Comparison of ENCODE assay signal across 8 cellular contexts in genomic region chr3:62873672-62874397, GRCh38. TPM values are rescaled to one million over a fixed set of nuclear protein-coding genes. Genes with fewer than 3 reads are reported as not detected.
DNase-seq lines count a peak whose midpoint lies in the region; ATAC-seq and TF ChIP-seq lines count a peak whose summit lies in the region.

No MANE protein-coding gene starts in this region.

- peak overlapping the region; percentile 66 for H3K9ac ChIP-seq in HUES48 (ENCODE audit: low read depth, low read length)

- H3K27me3 ChIP-seq in HUES48 (ENCODE audit: control insufficient read depth, insufficient read depth, low read length) = no peaks in the 10 kb centered on the region
- peaks cover 0 to 46% (median 18%) of the 10 kb centered on the region in 9 donors for H3K27me3 ChIP-seq in heart left ventricle

- intact Hi-C loops in heart left ventricle (cut with DNase I) = loop anchor here in 6 of 10 donors (2.0 to 10.0 kb wide), 4 partner anchors 207 to 321 kb away; no protein-coding TSS in a partner anchor
- intact Hi-C loops in posterior cingulate gyrus (cut with DNase I) = loop anchor here (5.0 to 10.0 kb wide), 2 partner anchors 209 to 318 kb away; no protein-coding TSS in a partner anchor

- H3K4me3 ChIP-seq in HUES48 (ENCODE audit: low read depth, low read length) (peak overlapping the region; percentile 93), heart left ventricle (peak overlapping the region; percentile 43 to 75 (median 62))

- ATAC-seq in SK-N-SH treated with all-trans-retinoic acid at 6 μM for 48 hours (peak; percentile 83), heart left ventricle (peak; percentile 74 to 92 (median 86)), HG02571 (IDR thresholded peaks at IDR 0.05; ENCODE audit: unreplicated experiment) (no peak)

- DNase-seq in COLO668 (lab: John Stamatoyannopoulos, UW; ENCODE audit: unreplicated experiment) = peak; percentile 88
- peak; percentile 55 to 77 (median 64) for DNase-seq in heart left ventricle
- DNase-seq in posterior cingulate gyrus = peak; percentile 23 to 96 (median 72)
- DNase-seq in A172 (ENCODE audit: low spot score) = no peak
- no peak for DNase-seq in amniotic stem cell (lab: John Stamatoyannopoulos, UW)

- 1 to 2% (median 1%) methylated on average over 24 to 56 of the region's 56 CpGs for WGBS in heart left ventricle, 4 donors

- TF ChIP-seq POLR2A in heart left ventricle (IDR thresholded peaks at IDR 0.05) = peak in 1 of 2 donors; percentile 13

- no peaks in the 10 kb centered on the region for H3K36me3 ChIP-seq in HUES48 (ENCODE audit: control insufficient read depth, insufficient read depth, low read length)
- no peaks in the 10 kb centered on the region for H3K36me3 ChIP-seq in heart left ventricle

- H3K9me3 ChIP-seq in HUES48 (ENCODE audit: control insufficient read depth, insufficient read depth, low read length) (no peaks in the 10 kb centered on the region), heart left ventricle (peaks cover 0 to 4% (median 0%) of the 10 kb centered on the region in 12 donors)

- peak overlapping the region; percentile 81 for H3K27ac ChIP-seq in HUES48 (ENCODE audit: low read depth, low read length)
- peak overlapping the region; percentile 73 to 99 (median 90) for H3K27ac ChIP-seq in heart left ventricle

- H3K4me1 ChIP-seq in HUES48 (ENCODE audit: control insufficient read depth, insufficient read depth, low read length) (peaks cover 14% of the 10 kb centered on the region), heart left ventricle (peaks cover 0 to 23% (median 0%) of the 10 kb centered on the region in 12 donors)

- peak in 2 of 12 donors; percentile 6 to 9 for TF ChIP-seq CTCF in heart left ventricle (IDR thresholded peaks at IDR 0.05)

TF ChIP-seq in SK-N-SH treated with all-trans-retinoic acid at 6 μM for 48 hours, 23 proteins besides CTCF, POLR2A, EP300 and RAD21:
- TF ChIP-seq PATZ1 (CRISPR knock-in tag; IDR thresholded peaks at IDR 0.05; ENCODE audit: borderline replicate concordance) (peak; percentile 75; the same call in 1 of the 2 replicates), ZFP3 (CRISPR knock-in tag; IDR thresholded peaks at IDR 0.05) (no peak)

RNA-seq across cellular contexts. Expression of gene CADPS, which starts 1.4 kb away (rescaled TPM):
- 10 to 100 TPM in 6 of 9 donors, 1 to 10 TPM in 3; 3.6 to 37.8 (median 13.1) TPM for total RNA-seq in heart left ventricle
- 10 to 100 TPM in 1 of 2 donors, 1 to 10 TPM in 1; 4.2 to 12.9 TPM for polyA plus RNA-seq in heart left ventricle
- not detected in 2 replicates for total RNA-seq in A172 (2014; rRNA removed; shearing (Covaris generic))

Comparison
In these comparisons a context has a peak if more than half of its experiments do, and no peak if none do; other contexts are left out.
1. DNase-seq: peak in COLO668 (single experiment), heart left ventricle (5 of 5) and posterior cingulate gyrus (10 of 10); none in A172 (single experiment) and amniotic stem cell (single experiment).